ENCODE assay signal across 18 cellular contexts in genomic region chr20:45953672-45954071, GRCh38. TPM values are rescaled to one million over a fixed set of nuclear protein-coding genes. Genes with fewer than 3 reads are reported as not detected.
"Had no signal": no experiment of that assay in that cellular context is flagged by ENCODE, and none has a peak within 500 bp of the region (broad histone marks: within the 10 kb centered on the region; RNA-seq: fewer than 3 reads in every experiment).

No MANE protein-coding gene starts in this region.

- DNase-seq: activated CD4-positive, alpha-beta memory T cell treated with anti-CD3 and anti-CD28 coated beads, Interleukin-2, amount 10 ng/mL, durations not matched to agents 7 days and 5 days; activated CD4-positive, alpha-beta T cell treated with anti-CD3 and anti-CD28 coated beads for 36 hours; activated effector memory CD4-positive, alpha-beta T cell treated with anti-CD3 and anti-CD28 coated beads, Interleukin-2, amount 50 U/mL, for 16 hours; activated T-cell treated with anti-CD3 and anti-CD28 coated beads, Interleukin-2, amount 50 U/mL, for 24 hours; amniotic stem cell; effector CD8-positive, alpha-beta T cell; foreskin keratinocyte; glutamatergic neuron; retina; stimulated activated naive CD8-positive, alpha-beta T cell treated with anti-CD3 and anti-CD28 coated beads, Interleukin-15, amount 100 ng/mL, for 72 hours; T-helper 2 cell; upper lobe of left lung had no signal

- ATAC-seq: activated CD4-positive, alpha-beta T cell treated with anti-CD3 and anti-CD28 coated beads for 36 hours; foreskin keratinocyte; stimulated activated naive CD8-positive, alpha-beta T cell treated with anti-CD3 and anti-CD28 coated beads, Interleukin-15, amount 100 ng/mL, for 72 hours had no signal

- H3K27ac ChIP-seq: foreskin keratinocyte, parathyroid adenoma, skin epidermis, upper lobe of left lung had no signal

- H3K9ac ChIP-seq: parathyroid adenoma had no signal

- H2AFZ ChIP-seq: parathyroid adenoma had no signal

- H3K4me3 ChIP-seq: skin epidermis, upper lobe of left lung had no signal

- H3K27me3 ChIP-seq: foreskin keratinocyte, upper lobe of left lung had no signal

- H3K4me3 Mint-ChIP-seq: activated CD4-positive, alpha-beta memory T cell treated with anti-CD3 and anti-CD28 coated beads, Interleukin-2, amount 10 ng/mL, durations not matched to agents 7 days and 5 days; activated CD4-positive, alpha-beta T cell treated with anti-CD3 and anti-CD28 coated beads for 36 hours; activated naive CD8-positive, alpha-beta T cell; activated T-cell treated with anti-CD3 and anti-CD28 coated beads, Interleukin-2, amount 50 U/mL, for 24 hours; brain; central memory CD8-positive, alpha-beta T cell; stimulated activated naive CD8-positive, alpha-beta T cell treated with anti-CD3 and anti-CD28 coated beads, Interleukin-15, amount 100 ng/mL, for 72 hours had no signal

- H3K9me3 Mint-ChIP-seq: activated CD4-positive, alpha-beta memory T cell treated with anti-CD3 and anti-CD28 coated beads, Interleukin-2, amount 10 ng/mL, durations not matched to agents 7 days and 5 days; activated T-cell treated with anti-CD3 and anti-CD28 coated beads, Interleukin-2, amount 50 U/mL, for 24 hours; brain; central memory CD8-positive, alpha-beta T cell; stimulated activated naive CD8-positive, alpha-beta T cell treated with anti-CD3 and anti-CD28 coated beads, Interleukin-15, amount 100 ng/mL, for 72 hours had no signal

- H3K27me3 Mint-ChIP-seq: activated CD4-positive, alpha-beta memory T cell treated with anti-CD3 and anti-CD28 coated beads, Interleukin-2, amount 10 ng/mL, durations not matched to agents 7 days and 5 days; activated CD4-positive, alpha-beta T cell treated with anti-CD3 and anti-CD28 coated beads for 36 hours; activated naive CD8-positive, alpha-beta T cell; activated T-cell treated with anti-CD3 and anti-CD28 coated beads, Interleukin-2, amount 50 U/mL, for 24 hours; central memory CD8-positive, alpha-beta T cell; stimulated activated naive CD8-positive, alpha-beta T cell treated with anti-CD3 and anti-CD28 coated beads, Interleukin-15, amount 100 ng/mL, for 72 hours had no signal

- H3K4me1 Mint-ChIP-seq: activated CD4-positive, alpha-beta T cell treated with anti-CD3 and anti-CD28 coated beads for 36 hours; brain had no signal

- H3K4me1 ChIP-seq: foreskin keratinocyte, parathyroid adenoma, upper lobe of left lung had no signal

- H3K27ac Mint-ChIP-seq: activated CD4-positive, alpha-beta memory T cell treated with anti-CD3 and anti-CD28 coated beads, Interleukin-2, amount 10 ng/mL, durations not matched to agents 7 days and 5 days; activated CD4-positive, alpha-beta T cell treated with anti-CD3 and anti-CD28 coated beads for 36 hours; activated naive CD8-positive, alpha-beta T cell; activated T-cell treated with anti-CD3 and anti-CD28 coated beads, Interleukin-2, amount 50 U/mL, for 24 hours had no signal

- H3K79me2 ChIP-seq: parathyroid adenoma had no signal

- H3K9me3 ChIP-seq: upper lobe of left lung had no signal

RNA-seq across cellular contexts. Expression of gene MMP9, which starts 55.0 kb away (rescaled TPM):
- total RNA-seq: activated CD4-positive, alpha-beta T cell treated with anti-CD3 and anti-CD28 coated beads for 36 hours; lung microvascular endothelial cell had no signal
